In genomic region chr1:81802601-81803422, GRCh38 we compare ENCODE assay signal across 9 cellular contexts. TPM values are rescaled to one million over a fixed set of nuclear protein-coding genes. Genes with fewer than 3 reads are reported as not detected.
DNase-seq lines count a peak whose midpoint lies in the region; ATAC-seq, FAIRE-seq and TF ChIP-seq lines count a peak whose summit lies in the region.
"Had no signal": no experiment of that assay in that cellular context is flagged by ENCODE, and none has a peak within 500 bp of the region (broad histone marks: within the 10 kb centered on the region; RNA-seq: fewer than 3 reads in every experiment).

No MANE protein-coding gene starts in this region.

- no peaks in the 10 kb centered on the region for H3K36me3 ChIP-seq in H1 (ENCODE audit: control insufficient read depth in 2 of 4, insufficient read depth in 4 of 4, low read length in 3 of 4)

- 2% methylated on average over 54 of the region's 65 CpGs; no CpG with 5 or more reads in 1 of the 2 experiments for WGBS in H1 (ENCODE audit: extremely low coverage in 1 of 2, insufficient coverage in 1 of 2, insufficient read length in 1 of 2, insufficient replicate concordance in 2 of 2, low coverage in 1 of 2, low lambda C conversion rate in 2 of 2, missing lambda C conversion rate in 1 of 2), 2 experiments

- H4K8ac ChIP-seq in H1 (ENCODE audit: extremely low read depth, insufficient read depth, low read length), result peak overlapping the region; percentile 92

- peaks cover 18% of the 10 kb centered on the region for H3K23me2 ChIP-seq in H1 (ENCODE audit: low read depth, low read length)

- H3K23ac ChIP-seq in H1 (ENCODE audit: insufficient read length), result no peak overlapping the region

- H4K91ac ChIP-seq in H1 (replicated peaks; ENCODE audit: insufficient read length, low read length), result peak overlapping the region; percentile 73

- peak overlapping the region; percentile 65 to 99 (median 92) for H3K4me3 ChIP-seq in H1 (ENCODE audit: extremely low read depth in 1 of 4, insufficient read depth in 2 of 4, low read depth in 3 of 4, low read length in 4 of 4)

- no peak overlapping the region for H2BK15ac ChIP-seq in H1 (ENCODE audit: low read length)

- no peak overlapping the region for H2BK120ac ChIP-seq in H1 (replicated peaks; ENCODE audit: low read depth, low read length)

- peak overlapping the region; percentile 75 to 94 (median 80) for H3K9ac ChIP-seq in H1 (replicated peaks in 1 of 4; ENCODE audit: extremely low read depth in 1 of 4, low read depth in 3 of 4, low read length in 3 of 4)

- H3K4ac ChIP-seq in H1 (replicated peaks; ENCODE audit: insufficient read length, low read depth, low read length), result peak overlapping the region; percentile 53

- TF ChIP-seq EP300 in H1 (IDR thresholded peaks at IDR 0.05; ENCODE audit: borderline replicate concordance in 1 of 2, low read depth in 2 of 2, low read length in 2 of 2), result no peak

- no peak for ATAC-seq in activated CD4-positive, alpha-beta T cell treated with anti-CD3 and anti-CD28 coated beads for 36 hours
- no peak for ATAC-seq in GM18498 (IDR thresholded peaks at IDR 0.05; ENCODE audit: unreplicated experiment)
- ATAC-seq in HG02852 (IDR thresholded peaks at IDR 0.05; ENCODE audit: unreplicated experiment), result no peak

- no peak overlapping the region for H3K27ac Mint-ChIP-seq in activated CD4-positive, alpha-beta T cell treated with anti-CD3 and anti-CD28 coated beads for 36 hours

- H3K27me3 Mint-ChIP-seq in activated CD4-positive, alpha-beta T cell treated with anti-CD3 and anti-CD28 coated beads for 36 hours, result peaks cover 46% of the 10 kb centered on the region

- H3K79me2 ChIP-seq in H1 (ENCODE audit: control insufficient read depth in 1 of 2, insufficient read depth in 2 of 2, low read length in 2 of 2), result peaks cover 5 to 69% of the 10 kb centered on the region in 2 experiments

- no peaks in the 10 kb centered on the region for H3K9me3 ChIP-seq in H1 (ENCODE audit: insufficient read depth in 2 of 2, low read depth in 1 of 2, low read length in 1 of 2)

- TF ChIP-seq RAD21 in H1 (IDR thresholded peaks at IDR 0.05 in 1 of 2, conservative IDR thresholded peaks at IDR 0.05 in 1 of 2; ENCODE audit: low read depth in 2 of 2, low read length in 2 of 2), result peak; percentile 53 to 60

- peaks cover 7 to 9% of the 10 kb centered on the region in 2 experiments for H4K20me1 ChIP-seq in H1 (replicated peaks in 1 of 2; ENCODE audit: control insufficient read depth in 1 of 2, insufficient read depth in 2 of 2, low read length in 2 of 2)

- H3K27ac ChIP-seq in H1 (ENCODE audit: low read depth, low read length), result peak overlapping the region; percentile 12; the same call in 1 of the 2 replicates

- CTCF ChIA-PET in activated CD4-positive, alpha-beta T cell treated with anti-CD3 and anti-CD28 coated beads for 36 hours (lab: Charles Lee), result no interaction called here
- CTCF ChIA-PET in H1 (lab: Charles Lee; ENCODE audit: partially characterized antibody), result interaction anchor here (1.5 to 4.3 kb wide), 2 partner anchors 83 to 252 kb away, joined by 3 to 18 read pairs; no protein-coding TSS in a partner anchor

- H3K4me1 Mint-ChIP-seq in activated CD4-positive, alpha-beta T cell treated with anti-CD3 and anti-CD28 coated beads for 36 hours, result peaks cover 2% of the 10 kb centered on the region

- no peak overlapping the region for H3K4me3 Mint-ChIP-seq in activated CD4-positive, alpha-beta T cell treated with anti-CD3 and anti-CD28 coated beads for 36 hours

- H3K4me2 ChIP-seq in H1 (ENCODE audit: insufficient read depth in 1 of 2, low read depth in 2 of 2, low read length in 2 of 2), result peak overlapping the region; percentile 72 to 89

- no peaks in the 10 kb centered on the region for H3K36me3 Mint-ChIP-seq in activated CD4-positive, alpha-beta T cell treated with anti-CD3 and anti-CD28 coated beads for 36 hours (ENCODE audit: low read depth)

- POLR2A ChIA-PET in activated CD4-positive, alpha-beta T cell treated with anti-CD3 and anti-CD28 coated beads for 36 hours (lab: Charles Lee), result no interaction called here
- POLR2A ChIA-PET in H1 (lab: Charles Lee; ENCODE audit: partially characterized antibody), result interaction anchor here (0.5 to 2.3 kb wide), 9 partner anchors 14 to 565 kb away, joined by 3 to 9 read pairs (median 3); no protein-coding TSS in a partner anchor

- no peak overlapping the region for H2BK20ac ChIP-seq in H1 (ENCODE audit: low read length)

- H3K14ac ChIP-seq in H1 (ENCODE audit: insufficient read length), result no peak overlapping the region

- no peaks in the 10 kb centered on the region for H3K27me3 ChIP-seq in H1 (replicated peaks in 1 of 4; ENCODE audit: control insufficient read depth in 3 of 4, extremely low read depth in 1 of 4, insufficient read depth in 3 of 4, low read length in 3 of 4)

- H3K9me3 Mint-ChIP-seq in activated CD4-positive, alpha-beta T cell treated with anti-CD3 and anti-CD28 coated beads for 36 hours (ENCODE audit: low read depth), result no peaks in the 10 kb centered on the region

- H3K4me1 ChIP-seq in H1 (replicated peaks in 1 of 4; ENCODE audit: control insufficient read depth in 3 of 4, insufficient read depth in 4 of 4, low read length in 3 of 4), result peaks cover 0 to 11% (median 0%) of the 10 kb centered on the region in 4 experiments; a peak in 3 of 7 replicates

- DNase-seq in activated CD4-positive, alpha-beta T cell treated with anti-CD3 and anti-CD28 coated beads for 36 hours, result peak; percentile 12
- DNase-seq in activated CD4-positive, alpha-beta T cell treated with anti-CD3 and anti-CD28 coated beads, Interleukin-2, amount 50 U/mL, for 48 hours, result no peak
- peak; percentile 73 for DNase-seq in NCI-H82 (lab: John Stamatoyannopoulos, UW)
- peak in 1 of 2 experiments; percentile 70 for DNase-seq in H1 (ENCODE audit: low read depth in 1 of 2, low spot score in 2 of 2)
- DNase-seq in lung microvascular endothelial cell (ENCODE audit: low read depth in 2 of 2), result peak; percentile 76
- peak; percentile 71 for DNase-seq in ureter (ENCODE audit: low spot score)

- no peak overlapping the region for H2AFZ ChIP-seq in H1 (ENCODE audit: low read length)

- H3K18ac ChIP-seq in H1 (ENCODE audit: extremely low read depth, low read length), result peak overlapping the region; percentile 73; the same call in 1 of the 2 replicates

- no peak for FAIRE-seq in H1 (lab: Jason Lieb, UNC)
- FAIRE-seq: G401.6 had no signal

- intact Hi-C loops in activated CD4-positive, alpha-beta T cell treated with anti-CD3 and anti-CD28 coated beads for 36 hours (cut with DNase I, micrococcal nuclease), result no loop called here

- H3K79me1 ChIP-seq in H1 (ENCODE audit: low read depth, low read length), result no peaks in the 10 kb centered on the region

- peak; percentile 16 to 38 (median 27); a peak in 3 of 4 replicates for TF ChIP-seq CTCF in H1 (IDR thresholded peaks at IDR 0.05; ENCODE audit: control extremely low read depth in 1 of 3, insufficient read depth in 1 of 3, low read depth in 1 of 3, low read length in 3 of 3)

- H3K56ac ChIP-seq in H1 (replicated peaks; ENCODE audit: insufficient read length, low read depth, low read length), result peak overlapping the region; percentile 59

- no peak overlapping the region for H2BK12ac ChIP-seq in H1 (ENCODE audit: low read depth, low read length)

- no peak overlapping the region for H2AK5ac ChIP-seq in H1 (ENCODE audit: low read depth, low read length)

- H4K5ac ChIP-seq in H1 (ENCODE audit: insufficient read length, low read depth, low read length), result peak overlapping the region; percentile 59

- H2BK5ac ChIP-seq in H1 (ENCODE audit: low read depth, low read length), result peak overlapping the region; percentile 82

- TF ChIP-seq POLR2A in H1 (IDR thresholded peaks at IDR 0.05; ENCODE audit: control extremely low read depth in 1 of 2, low read depth in 2 of 2, low read length in 2 of 2), result peak in 1 of 2 experiments; percentile 53; a peak in 1 of 3 replicates

TF ChIP-seq in H1, 55 proteins besides CTCF, POLR2A, EP300 and RAD21 (continues in another document):
- TF ChIP-seq EGR1 (IDR thresholded peaks at IDR 0.05; ENCODE audit: borderline replicate concordance, low read depth, low read length) (0 out of 2 replicates have a peak, but pooled peaks have one; percentile 5), SAP30 (IDR thresholded peaks at IDR 0.05; ENCODE audit: insufficient read depth, insufficient replicate concordance, low read length) (peak; percentile 15), TBP (IDR thresholded peaks at IDR 0.05; ENCODE audit: low read depth, low read length) (no peak), BRCA1 (IDR thresholded peaks at IDR 0.05; ENCODE audit: low read depth, low read length) (no peak), RFX5 (IDR thresholded peaks at IDR 0.05; ENCODE audit: borderline replicate concordance, low read depth, low read length) (no peak), ASH2L (IDR thresholded peaks at IDR 0.05; ENCODE audit: low read length) (peak; percentile 86), SP4 (IDR thresholded peaks at IDR 0.05; ENCODE audit: low read length) (0 out of 2 replicates have a peak, but pooled peaks have one; percentile 12), SUZ12 (IDR thresholded peaks at IDR 0.05; ENCODE audit: low read length) (peak; percentile 58; the same call in 1 of the 2 replicates), MAX (IDR thresholded peaks at IDR 0.05) (peak; percentile 41; the same call in 1 of the 2 replicates), TAF1 (IDR thresholded peaks at IDR 0.05; ENCODE audit: low read depth, low read length) (peak; percentile 47; the same call in 1 of the 2 replicates), CREB1 (IDR thresholded peaks at IDR 0.05) (0 out of 2 replicates have a peak, but pooled peaks have one; percentile 16), ATF3 (IDR thresholded peaks at IDR 0.05; ENCODE audit: insufficient read depth, low read depth, low read length) (no peak)

RNA-seq across cellular contexts. Expression of gene ADGRL2, which starts 2.1 kb away (rescaled TPM):
- total RNA-seq in activated CD4-positive, alpha-beta T cell treated with anti-CD3 and anti-CD28 coated beads for 36 hours, result not detected
- total RNA-seq in H1 (2021; fragmentation: NEBNext Ultra II Directional; extraction: Animal tissue kit (Norgen Biotek cat#: 25700)), result 121 and 124 TPM in 2 replicates
- polyA plus RNA-seq in H1 (2011; rRNA removed), result 109 and 113 TPM in 2 replicates
- 76.3 TPM for polyA plus RNA-seq in H1 (2011; cell fraction: cytosol; rRNA removed)
- polyA plus RNA-seq in H1 (2011; cell fraction: nucleus; rRNA removed), result 343 TPM
- polyA plus RNA-seq in H1 (2012, experiment 1 of 2), result 78.5 to 110 TPM (median 93.4 TPM) in 4 replicates
- 5.7 TPM for polyA plus RNA-seq in H1 (2012, experiment 2 of 2)
- polyA plus RNA-seq in H1 (2013, experiment 1 of 2), result 136 TPM
- 133 TPM for polyA plus RNA-seq in H1 (2013, experiment 2 of 2)
- polyA minus RNA-seq in H1 (2011; rRNA and poly(A)+ RNA removed), result 472 and 787 TPM in 2 replicates
- 125 TPM for polyA minus RNA-seq in H1 (2011; cell fraction: cytosol; rRNA and poly(A)+ RNA removed)
- polyA minus RNA-seq in H1 (2011; cell fraction: nucleus; rRNA and poly(A)+ RNA removed), result 372 TPM
- 16.3 and 28.8 TPM in 2 replicates for total RNA-seq in lung microvascular endothelial cell
- 41.9 TPM for total RNA-seq in ureter

Comparison
In these comparisons a context has a peak if more than half of its experiments do, and no peak if none do; other contexts are left out.
1. DNase-seq: peak in activated CD4-positive, alpha-beta T cell treated with anti-CD3 and anti-CD28 coated beads for 36 hours (single experiment), NCI-H82 (single experiment), lung microvascular endothelial cell (2 of 2) and ureter (single experiment); none in activated CD4-positive, alpha-beta T cell treated with anti-CD3 and anti-CD28 coated beads, Interleukin-2, amount 50 U/mL, for 48 hours (0 of 2).
2. RNA of gene ADGRL2, which starts 2.1 kb away (total RNA-seq): 121 to 124 TPM in H1, 41.9 TPM in ureter (single experiment) and 16.3 to 28.8 TPM in lung microvascular endothelial cell; not detected in activated CD4-positive, alpha-beta T cell treated with anti-CD3 and anti-CD28 coated beads for 36 hours; every median in the first group is over 10 times any median in the second.